Comparison of ENCODE assay signal across 21 cellular contexts in the genomic region with DNA sequence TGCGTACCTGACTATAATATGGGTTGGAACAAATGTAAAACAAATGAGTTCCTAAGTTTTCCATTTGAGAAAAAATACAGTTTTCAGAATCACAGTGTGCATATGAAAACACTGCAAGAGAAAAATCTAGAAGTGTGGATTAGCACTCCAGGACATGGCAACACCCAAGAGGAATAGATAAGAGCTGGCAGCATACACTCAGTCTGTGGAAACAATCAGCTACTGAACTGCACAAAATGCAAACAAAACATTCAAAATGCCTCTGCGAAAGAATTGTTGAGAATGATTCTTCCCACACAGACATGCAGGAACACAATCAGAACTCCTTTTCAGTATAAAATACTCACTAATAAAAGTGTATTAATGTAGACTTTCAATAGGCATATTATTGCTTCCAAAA. TPM values are rescaled to one million over a fixed set of nuclear protein-coding genes. Genes with fewer than 3 reads are reported as not detected.
"Had no signal": no experiment of that assay in that cellular context is flagged by ENCODE, and none has a peak within 500 bp of the region (broad histone marks: within the 10 kb centered on the region; RNA-seq: fewer than 3 reads in every experiment).

No MANE protein-coding gene starts in this region.

- DNase-seq: activated B cell treated with CpG ODN at 0.5 μM for 24 hours; activated CD4-positive, alpha-beta T cell treated with anti-CD3 and anti-CD28 coated beads for 4 hours; activated CD8-positive, alpha-beta T cell treated with anti-CD3 and anti-CD28 coated beads for 36 hours; activated naive CD4-positive, alpha-beta T cell treated with anti-CD3 and anti-CD28 coated beads for 36 hours; activated T-cell treated with anti-CD3 and anti-CD28 coated beads, Interleukin-2, amount 50 U/mL, for 1 hour; aorta; cerebellar nuclear complex; effector CD8-positive, alpha-beta T cell; immature natural killer cell; naive B cell; stimulated activated naive B cell treated with anti-CD40 and anti-IgM and Interleukin-4, amounts not matched to agents 10 μg/mL and 1 μg/mL and 100 μg/mL, for 72 hours; T-helper 1 cell; T-helper 9 cell had no signal

- FAIRE-seq: urothelium cell line had no signal

- H3K27ac ChIP-seq: gastroesophageal sphincter, tibial nerve had no signal

- H3K9me3 ChIP-seq: gastroesophageal sphincter, tibial nerve had no signal

- H3K4me3 ChIP-seq: gastroesophageal sphincter, lung, smooth muscle cell, tibial nerve had no signal

- H3K27me3 ChIP-seq: gastroesophageal sphincter, tibial nerve had no signal

- H3K4me1 ChIP-seq: gastroesophageal sphincter had no signal

- ATAC-seq: activated CD8-positive, alpha-beta T cell treated with anti-CD3 and anti-CD28 coated beads for 36 hours; activated T-helper 17 cell treated with anti-CD3 and anti-CD28 coated beads, Interleukin-2, amount 50 U/mL, for 72 hours; esophagus mucosa; gastroesophageal sphincter; sciatic nerve; stimulated activated naive B cell treated with anti-CD40 and anti-IgM and Interleukin-4, amounts not matched to agents 10 μg/mL and 1 μg/mL and 100 μg/mL, for 72 hours had no signal

RNA-seq across cellular contexts. Expression of a gene that starts 39.9 kb away (rescaled TPM):
- polyA plus RNA-seq: smooth muscle cell had no signal
